20 cellular contexts compared by ENCODE assay signal in genomic region chr12:52519826-52520662, GRCh38. TPM values are rescaled to one million over a fixed set of nuclear protein-coding genes. Genes with fewer than 3 reads are reported as not detected.
DNase-seq lines count a peak whose midpoint lies in the region; ATAC-seq and TF ChIP-seq lines count a peak whose summit lies in the region.
"Had no signal": no experiment of that assay in that cellular context is flagged by ENCODE, and none has a peak within 500 bp of the region (broad histone marks: within the 10 kb centered on the region; RNA-seq: fewer than 3 reads in every experiment).

Gene KRT5 (minus strand): TSS chr12:52520394. CDS start chr12:52520296, 98 bp downstream.

- H3K4me1 Mint-ChIP-seq in chondrocyte (ENCODE audit: low read depth), result peaks cover 11% of the 10 kb centered on the region

- no peak for ATAC-seq in HG02852 (IDR thresholded peaks at IDR 0.05; ENCODE audit: unreplicated experiment)
- ATAC-seq: left colon, psoas muscle had no signal

- peak within 1 kb of the TSS; percentile 17 for H3K27ac Mint-ChIP-seq in chondrocyte (ENCODE audit: unreplicated experiment)

- H3K27me3 Mint-ChIP-seq in chondrocyte (ENCODE audit: low read depth), result peaks cover 48% of the 10 kb centered on the region

- no peaks in the 10 kb centered on the region for H3K27me3 ChIP-seq in thymus (ENCODE audit: control insufficient read depth, insufficient read depth)

- TF ChIP-seq CTCF in chondrocyte (IDR thresholded peaks at IDR 0.05) (no peak), lower leg skin (IDR thresholded peaks at IDR 0.05) (no peak)

- H3K4me3 ChIP-seq in lower leg skin (ENCODE audit: low read depth, poor library complexity, severe bottlenecking) (peak within 1 kb of the TSS; percentile 46), thymus (ENCODE audit: low read length) (peak within 1 kb of the TSS; percentile 23)
- H3K4me3 ChIP-seq: psoas muscle had no signal

- 39 to 61% methylated on average over 28 to 29 of the region's 29 CpGs for WGBS in lower leg skin, 2 donors
- 88% methylated on average over 29 of the region's 29 CpGs for WGBS in thymus

- intact Hi-C loops in lower leg skin (cut with DNase I; ENCODE audit: low total_unique reads), result no loop called here

- H3K9me3 ChIP-seq in thymus (ENCODE audit: control insufficient read depth), result no peaks in the 10 kb centered on the region
- H3K9me3 ChIP-seq: psoas muscle had no signal

- H3K27ac ChIP-seq in thymus (ENCODE audit: low read depth), result peak within 1 kb of the TSS; percentile 84
- H3K27ac ChIP-seq: 22Rv1, C4-2B, psoas muscle had no signal

- no peaks in the 10 kb centered on the region for H3K9me3 Mint-ChIP-seq in chondrocyte (ENCODE audit: low read depth)

- DNase-seq in NCI-H1417 (lab: John Stamatoyannopoulos, UW) (peak in 2 of 3 experiments; percentile 33 to 56), NCI-H1417 treated with DMSO at 0.1 percent for 48 hours (lab: John Stamatoyannopoulos, UW) (no peak), chondrocyte (ENCODE audit: low spot score) (no peak), lower leg skin (ENCODE audit: low spot score in 2 of 2) (peak; percentile 78 to 87), Ammon's horn (ENCODE audit: low spot score) (no peak)
- no peak for DNase-seq in activated naive CD4-positive, alpha-beta T cell treated with anti-CD3 and anti-CD28 coated beads, Interleukin-2, amount 50 U/mL, for 16 hours
- DNase-seq: activated gamma-delta T cell; Kasumi-1; left colon; NCI-H146; OCI-M1; psoas muscle; stimulated activated CD4-positive, alpha-beta T cell treated with anti-CD3 and anti-CD28 coated beads, Interleukin-15, amount 100 ng/mL, for 24 hours had no signal

- no peak for TF ChIP-seq POLR2A in lower leg skin (IDR thresholded peaks at IDR 0.05)

- no peaks in the 10 kb centered on the region for H3K36me3 ChIP-seq in thymus (ENCODE audit: control insufficient read depth, insufficient read depth)

- no peaks in the 10 kb centered on the region for H3K36me3 Mint-ChIP-seq in chondrocyte (ENCODE audit: low read depth)

- H3K4me1 ChIP-seq in thymus (ENCODE audit: control insufficient read depth, insufficient read depth, low read length), result no peaks in the 10 kb centered on the region
- H3K4me1 ChIP-seq: psoas muscle had no signal

- no peak within 1 kb of the TSS for H3K4me3 Mint-ChIP-seq in chondrocyte (ENCODE audit: unreplicated experiment)

RNA-seq across cellular contexts. Expression of gene KRT5, which starts in this region (rescaled TPM):
- total RNA-seq in chondrocyte (not detected in 3 replicates), lower leg skin (1,000 to 10,000 TPM; 2,541 to 6,567 (median 4,278) TPM)
- polyA plus RNA-seq in thymus, result 1,023 TPM
- total RNA-seq: activated CD8-positive, alpha-beta memory T cell treated with anti-CD3 and anti-CD28 coated beads for 36 hours; fibroblast of lung; NCI-H460 had no signal

Comparison
In these comparisons a context has a peak if more than half of its experiments do, and no peak if none do; other contexts are left out.
1. RNA of gene KRT5 (total RNA-seq): 2,541 to 6,567 TPM in lower leg skin; not detected in chondrocyte; every median in the first group is over 1,000 times any median in the second.
2. DNase-seq: peak in NCI-H1417 (2 of 3) and lower leg skin (2 of 2); none in NCI-H1417 treated with DMSO at 0.1 percent for 48 hours (single experiment), chondrocyte (single experiment), activated naive CD4-positive, alpha-beta T cell treated with anti-CD3 and anti-CD28 coated beads, Interleukin-2, amount 50 U/mL, for 16 hours (single experiment) and Ammon's horn (single experiment).